In genomic region chr12:123238961-123239360, GRCh38 we compare ENCODE assay signal across 15 cellular contexts. TPM values are rescaled to one million over a fixed set of nuclear protein-coding genes. Genes with fewer than 3 reads are reported as not detected.
DNase-seq lines count a peak whose midpoint lies in the region; ATAC-seq and TF ChIP-seq lines count a peak whose summit lies in the region.
"Had no signal": no experiment of that assay in that cellular context is flagged by ENCODE, and none has a peak within 500 bp of the region (broad histone marks: within the 10 kb centered on the region; RNA-seq: fewer than 3 reads in every experiment).

No MANE protein-coding gene starts in this region.

- ATAC-seq in naive thymus-derived CD8-positive, alpha-beta T cell = no peak
- ATAC-seq: PC-3 had no signal

- no peak for TF ChIP-seq CTCF in progenitor cell of endocrine pancreas (IDR thresholded peaks at IDR 0.05; ENCODE audit: unreplicated experiment)

- POLR2A ChIA-PET in naive thymus-derived CD8-positive, alpha-beta T cell (lab: Charles Lee) = interaction anchor here (0.6 to 3.0 kb wide), 8 partner anchors 16 to 263 kb away, joined by 3 to 19 read pairs (median 6); no protein-coding TSS in a partner anchor

- H3K4me3 Mint-ChIP-seq in activated naive CD4-positive, alpha-beta T cell treated with anti-CD3 and anti-CD28 coated beads, Interleukin-2, amount 10 ng/mL, durations not matched to agents 7 days and 5 days = no peak overlapping the region
- H3K4me3 Mint-ChIP-seq in activated naive CD8-positive, alpha-beta T cell treated with anti-CD3 and anti-CD28 coated beads for 36 hours = no peak overlapping the region
- H3K4me3 Mint-ChIP-seq in naive thymus-derived CD8-positive, alpha-beta T cell = peak overlapping the region in 1 of 10 donors; percentile 76
- H3K4me3 Mint-ChIP-seq in progenitor cell of endocrine pancreas (ENCODE audit: low read depth) = no peak overlapping the region

- peaks cover 65% of the 10 kb centered on the region for H3K4me1 Mint-ChIP-seq in activated naive CD4-positive, alpha-beta T cell treated with anti-CD3 and anti-CD28 coated beads, Interleukin-2, amount 10 ng/mL, durations not matched to agents 7 days and 5 days
- H3K4me1 Mint-ChIP-seq in activated naive CD8-positive, alpha-beta T cell treated with anti-CD3 and anti-CD28 coated beads for 36 hours = peaks cover 53% of the 10 kb centered on the region
- H3K4me1 Mint-ChIP-seq in naive thymus-derived CD8-positive, alpha-beta T cell = peaks cover 16 to 70% (median 60%) of the 10 kb centered on the region in 4 donors
- H3K4me1 Mint-ChIP-seq in progenitor cell of endocrine pancreas (ENCODE audit: low read depth) = peaks cover 6% of the 10 kb centered on the region

- peak; percentile 27 for DNase-seq in NCI-H1105 treated with DMSO at 0.1 percent for 48 hours (lab: John Stamatoyannopoulos, UW)
- no peak for DNase-seq in NCI-H1105 (lab: John Stamatoyannopoulos, UW)
- no peak for DNase-seq in activated naive CD4-positive, alpha-beta T cell treated with anti-CD3 and anti-CD28 coated beads, Interleukin-2, amount 10 ng/mL, durations not matched to agents 7 days and 5 days
- no peak for DNase-seq in activated naive CD4-positive, alpha-beta T cell treated with Interleukin-2 at 50 U/mL for 16 hours
- DNase-seq in activated naive CD8-positive, alpha-beta T cell treated with anti-CD3 and anti-CD28 coated beads for 36 hours = no peak
- DNase-seq in naive thymus-derived CD8-positive, alpha-beta T cell = no peak
- no peak for DNase-seq in progenitor cell of endocrine pancreas (ENCODE audit: low spot score, unreplicated experiment)
- DNase-seq in dedifferentiated amniotic fluid mesenchymal stem cell (ENCODE audit: extremely low spot score) = no peak
- DNase-seq: GDM1, GOT3, NCI-H1436 treated with DMSO at 0.1 percent for 48 hours, NCI-H2029 treated with DMSO at 0.1 percent for 48 hours, NCI-H510A, NCI-H82, PC-3 had no signal

- peak overlapping the region; percentile 42 for H3K27ac Mint-ChIP-seq in activated naive CD4-positive, alpha-beta T cell treated with anti-CD3 and anti-CD28 coated beads, Interleukin-2, amount 10 ng/mL, durations not matched to agents 7 days and 5 days
- H3K27ac Mint-ChIP-seq in activated naive CD8-positive, alpha-beta T cell treated with anti-CD3 and anti-CD28 coated beads for 36 hours = peak overlapping the region; percentile 81
- peak overlapping the region in 6 of 10 donors; percentile 5 to 90 (median 81) for H3K27ac Mint-ChIP-seq in naive thymus-derived CD8-positive, alpha-beta T cell
- H3K27ac Mint-ChIP-seq in progenitor cell of endocrine pancreas = no peak overlapping the region

- H3K36me3 Mint-ChIP-seq in activated naive CD4-positive, alpha-beta T cell treated with anti-CD3 and anti-CD28 coated beads, Interleukin-2, amount 10 ng/mL, durations not matched to agents 7 days and 5 days = peaks cover 33% of the 10 kb centered on the region
- H3K36me3 Mint-ChIP-seq in activated naive CD8-positive, alpha-beta T cell treated with anti-CD3 and anti-CD28 coated beads for 36 hours = peaks cover 63% of the 10 kb centered on the region
- peaks cover 0 to 53% (median 4%) of the 10 kb centered on the region in 3 donors for H3K36me3 Mint-ChIP-seq in naive thymus-derived CD8-positive, alpha-beta T cell
- peaks cover 6% of the 10 kb centered on the region for H3K36me3 Mint-ChIP-seq in progenitor cell of endocrine pancreas (ENCODE audit: insufficient read depth)

- CTCF ChIA-PET in activated naive CD4-positive, alpha-beta T cell treated with anti-CD3 and anti-CD28 coated beads, Interleukin-2, amount 10 ng/mL, durations not matched to agents 7 days and 5 days (lab: Charles Lee) = interaction anchor here (0.9 to 3.5 kb wide), 13 partner anchors 9 to 445 kb away, joined by 3 to 52 read pairs (median 8); partner anchors contain the start of gene OGFOD2

- no peaks in the 10 kb centered on the region for H3K9me3 Mint-ChIP-seq in activated naive CD4-positive, alpha-beta T cell treated with anti-CD3 and anti-CD28 coated beads, Interleukin-2, amount 10 ng/mL, durations not matched to agents 7 days and 5 days
- no peaks in the 10 kb centered on the region for H3K9me3 Mint-ChIP-seq in activated naive CD8-positive, alpha-beta T cell treated with anti-CD3 and anti-CD28 coated beads for 36 hours
- H3K9me3 Mint-ChIP-seq in naive thymus-derived CD8-positive, alpha-beta T cell = no peaks in the 10 kb centered on the region
- H3K9me3 Mint-ChIP-seq in progenitor cell of endocrine pancreas (ENCODE audit: low read depth) = no peaks in the 10 kb centered on the region

- no peaks in the 10 kb centered on the region for H3K27me3 Mint-ChIP-seq in activated naive CD4-positive, alpha-beta T cell treated with anti-CD3 and anti-CD28 coated beads, Interleukin-2, amount 10 ng/mL, durations not matched to agents 7 days and 5 days
- H3K27me3 Mint-ChIP-seq in activated naive CD8-positive, alpha-beta T cell treated with anti-CD3 and anti-CD28 coated beads for 36 hours = no peaks in the 10 kb centered on the region
- no peaks in the 10 kb centered on the region for H3K27me3 Mint-ChIP-seq in naive thymus-derived CD8-positive, alpha-beta T cell
- no peaks in the 10 kb centered on the region for H3K27me3 Mint-ChIP-seq in progenitor cell of endocrine pancreas

RNA-seq across cellular contexts. Expression of gene MTRFR, which starts 5.7 kb away (rescaled TPM):
- 10 to 100 TPM; 23.5 to 27.2 TPM for total RNA-seq in activated naive CD8-positive, alpha-beta T cell treated with anti-CD3 and anti-CD28 coated beads for 36 hours
- 10 to 100 TPM; 61.0 to 62.0 TPM for total RNA-seq in naive thymus-derived CD8-positive, alpha-beta T cell
- 10 to 100 TPM; 45.2 to 63.6 (median 56.5) TPM for polyA plus RNA-seq in naive thymus-derived CD8-positive, alpha-beta T cell
- total RNA-seq in progenitor cell of endocrine pancreas = 15.1 and 16.3 TPM in 2 replicates

RNA-seq across cellular contexts. Expression of gene MPHOSPH9, which starts 6.0 kb away (rescaled TPM):
- total RNA-seq in activated naive CD8-positive, alpha-beta T cell treated with anti-CD3 and anti-CD28 coated beads for 36 hours = 10 to 100 TPM; 81.8 to 84.0 TPM
- total RNA-seq in naive thymus-derived CD8-positive, alpha-beta T cell = 10 to 100 TPM; 81.1 to 81.8 TPM
- 10 to 100 TPM; 33.9 to 53.4 (median 44.8) TPM for polyA plus RNA-seq in naive thymus-derived CD8-positive, alpha-beta T cell
- 36.7 and 39.3 TPM in 2 replicates for total RNA-seq in progenitor cell of endocrine pancreas

RNA-seq across cellular contexts. Expression of gene CDK2AP1, which starts 32.7 kb away (rescaled TPM):
- 100 to 1,000 TPM; 121 to 128 TPM for total RNA-seq in activated naive CD8-positive, alpha-beta T cell treated with anti-CD3 and anti-CD28 coated beads for 36 hours
- total RNA-seq in naive thymus-derived CD8-positive, alpha-beta T cell = 1 to 10 TPM; 7.4 to 7.8 TPM
- polyA plus RNA-seq in naive thymus-derived CD8-positive, alpha-beta T cell = 1 to 10 TPM; 2.0 to 6.4 (median 5.4) TPM
- 182 and 184 TPM in 2 replicates for total RNA-seq in progenitor cell of endocrine pancreas

Comparison
In these comparisons a context has a peak if more than half of its experiments do, and no peak if none do; other contexts are left out.
1. RNA of gene CDK2AP1, which starts 32.7 kb away (total RNA-seq): 182 to 184 TPM in progenitor cell of endocrine pancreas and 121 to 128 TPM in activated naive CD8-positive, alpha-beta T cell treated with anti-CD3 and anti-CD28 coated beads for 36 hours; 7.4 to 7.8 TPM in naive thymus-derived CD8-positive, alpha-beta T cell; every median in the first group is over 10 times any median in the second.